ENCODE assay signal across 15 cellular contexts in genomic region chr15:48427479-48427878, GRCh38.
"Had no signal": no experiment of that assay in that cellular context is flagged by ENCODE, and none has a peak within 500 bp of the region (broad histone marks: within the 10 kb centered on the region; RNA-seq: fewer than 3 reads in every experiment).

No MANE protein-coding gene starts in this region.

- H3K27ac Mint-ChIP-seq: activated naive CD4-positive, alpha-beta T cell treated with anti-CD3 and anti-CD28 coated beads, Interleukin-2, amount 50 U/mL, for 72 hours; naive thymus-derived CD4-positive, alpha-beta T cell; stimulated activated naive B cell treated with anti-CD40 and anti-IgM and Interleukin-4, amounts not matched to agents 10 μg/mL and 1 μg/mL and 100 μg/mL, for 72 hours; type B pancreatic cell had no signal

- H3K36me3 Mint-ChIP-seq: activated naive CD4-positive, alpha-beta T cell treated with anti-CD3 and anti-CD28 coated beads, Interleukin-2, amount 50 U/mL, for 72 hours; naive thymus-derived CD4-positive, alpha-beta T cell; stimulated activated naive B cell treated with anti-CD40 and anti-IgM and Interleukin-4, amounts not matched to agents 10 μg/mL and 1 μg/mL and 100 μg/mL, for 72 hours had no signal

- H3K9me3 ChIP-seq: psoas muscle, right lobe of liver, spleen had no signal

- H2AFZ ChIP-seq: hepatocyte had no signal

- H3K4me2 ChIP-seq: hepatocyte had no signal

- H3K4me1 ChIP-seq: psoas muscle, right lobe of liver, spleen had no signal

- H3K4me3 Mint-ChIP-seq: naive thymus-derived CD4-positive, alpha-beta T cell; stimulated activated naive B cell treated with anti-CD40 and anti-IgM and Interleukin-4, amounts not matched to agents 10 μg/mL and 1 μg/mL and 100 μg/mL, for 72 hours; type B pancreatic cell had no signal

- H3K27me3 Mint-ChIP-seq: stimulated activated naive B cell treated with anti-CD40 and anti-IgM and Interleukin-4, amounts not matched to agents 10 μg/mL and 1 μg/mL and 100 μg/mL, for 72 hours; type B pancreatic cell had no signal

- H3K9me3 Mint-ChIP-seq: activated naive CD4-positive, alpha-beta T cell treated with anti-CD3 and anti-CD28 coated beads, Interleukin-2, amount 50 U/mL, for 72 hours; stimulated activated naive B cell treated with anti-CD40 and anti-IgM and Interleukin-4, amounts not matched to agents 10 μg/mL and 1 μg/mL and 100 μg/mL, for 72 hours; type B pancreatic cell had no signal

- H3K27ac ChIP-seq: hepatocyte, psoas muscle, right lobe of liver, spleen had no signal

- H3K27me3 ChIP-seq: hepatocyte, right lobe of liver, spleen had no signal

- H3K36me3 ChIP-seq: right lobe of liver had no signal

- H3K79me2 ChIP-seq: hepatocyte had no signal

- ATAC-seq: activated naive CD4-positive, alpha-beta T cell treated with anti-CD3 and anti-CD28 coated beads, Interleukin-2, amount 50 U/mL, for 72 hours; naive thymus-derived CD4-positive, alpha-beta T cell; psoas muscle; right lobe of liver; stimulated activated naive B cell treated with anti-CD40 and anti-IgM and Interleukin-4, amounts not matched to agents 10 μg/mL and 1 μg/mL and 100 μg/mL, for 72 hours had no signal

- H3K4me3 ChIP-seq: hepatocyte, psoas muscle, right lobe of liver, spleen had no signal

- DNase-seq: activated CD4-positive, alpha-beta T cell treated with anti-CD3 and anti-CD28 coated beads, Interleukin-2, amount 50 U/mL, for 1 hour; activated effector memory CD4-positive, alpha-beta T cell treated with Interleukin-2 at 50 U/mL for 16 hours; activated T-cell treated with anti-CD3 and anti-CD28 coated beads, Interleukin-2, amount 50 U/mL, for 1 hour; amygdala; naive thymus-derived CD4-positive, alpha-beta T cell; psoas muscle; right lobe of liver; spleen; stimulated activated CD4-positive, alpha-beta T cell treated with anti-CD3 and anti-CD28 coated beads, Interleukin-1b, Interleukin-23, amount 100 ng/mL, for 48 hours; stimulated activated naive B cell treated with anti-CD40 and anti-IgM and Interleukin-4, amounts not matched to agents 10 μg/mL and 1 μg/mL and 100 μg/mL, for 72 hours; substantia nigra; T-helper 2 cell had no signal
